In genomic region chr16:89423709-89424260, GRCh38 we compare ENCODE assay signal across 13 cellular contexts.
DNase-seq lines count a peak whose midpoint lies in the region; ATAC-seq and TF ChIP-seq lines count a peak whose summit lies in the region.
"Had no signal": no experiment of that assay in that cellular context is flagged by ENCODE, and none has a peak within 500 bp of the region (broad histone marks: within the 10 kb centered on the region; RNA-seq: fewer than 3 reads in every experiment).

No MANE protein-coding gene starts in this region.

- H3K27me3 ChIP-seq in iPS-15b (ENCODE audit: control insufficient read depth, insufficient read depth, low read length) (no peaks in the 10 kb centered on the region), tibial artery (no peaks in the 10 kb centered on the region)
- H3K27me3 ChIP-seq: BE2C, thyroid gland had no signal

- peak overlapping the region; percentile 73 for H3K27ac Mint-ChIP-seq in activated naive CD4-positive, alpha-beta T cell treated with anti-CD3 and anti-CD28 coated beads, Interleukin-2, amount 50 U/mL, for 24 hours
- H3K27ac Mint-ChIP-seq in T-helper 17 cell, result peak overlapping the region; percentile 92

- H3K27ac ChIP-seq in tibial artery, result peak overlapping the region; percentile 51 to 67
- H3K27ac ChIP-seq: thyroid gland had no signal

- H3K9me3 ChIP-seq in T-helper 17 cell (ENCODE audit: control insufficient read depth, low read length, poor library complexity, severe bottlenecking) (no peaks in the 10 kb centered on the region), iPS-15b (ENCODE audit: control insufficient read depth, insufficient read depth, low read length) (no peaks in the 10 kb centered on the region), tibial artery (no peaks in the 10 kb centered on the region)
- H3K9me3 ChIP-seq: BE2C, thyroid gland had no signal

- H3K36me3 ChIP-seq in iPS-15b (ENCODE audit: control insufficient read depth, insufficient read depth, low read length), result no peaks in the 10 kb centered on the region
- H3K36me3 ChIP-seq in tibial artery, result no peaks in the 10 kb centered on the region
- H3K36me3 ChIP-seq: thyroid gland had no signal

- H3K4me1 Mint-ChIP-seq in activated naive CD4-positive, alpha-beta T cell treated with anti-CD3 and anti-CD28 coated beads, Interleukin-2, amount 50 U/mL, for 24 hours, result peaks cover 76% of the 10 kb centered on the region
- peaks cover 50% of the 10 kb centered on the region for H3K4me1 Mint-ChIP-seq in T-helper 17 cell

- H3K9me3 Mint-ChIP-seq in activated naive CD4-positive, alpha-beta T cell treated with anti-CD3 and anti-CD28 coated beads, Interleukin-2, amount 50 U/mL, for 24 hours, result no peaks in the 10 kb centered on the region
- H3K9me3 Mint-ChIP-seq: activated B cell treated with CpG ODN at 0.5 μM for 24 hours had no signal

- peaks cover 6% of the 10 kb centered on the region for H3K36me3 Mint-ChIP-seq in activated naive CD4-positive, alpha-beta T cell treated with anti-CD3 and anti-CD28 coated beads, Interleukin-2, amount 50 U/mL, for 24 hours
- H3K36me3 Mint-ChIP-seq in T-helper 17 cell (ENCODE audit: low read depth), result peaks cover 3% of the 10 kb centered on the region

- no peak overlapping the region for H3K9ac ChIP-seq in iPS-15b (ENCODE audit: low read depth, low read length)

- intact Hi-C loops in tibial artery (cut with DNase I; ENCODE audit: low total_unique reads), result no loop called here

- peaks cover 22% of the 10 kb centered on the region for H3K4me1 ChIP-seq in iPS-15b (ENCODE audit: control insufficient read depth, insufficient read depth, low read length)
- peaks cover 0 to 43% (median 29%) of the 10 kb centered on the region in 4 donors for H3K4me1 ChIP-seq in tibial artery
- H3K4me1 ChIP-seq: BE2C had no signal

- DNase-seq in activated naive CD4-positive, alpha-beta T cell treated with Interleukin-2 at 50 U/mL for 16 hours, result no peak
- DNase-seq in T-helper 17 cell (no peak), tibial artery (no peak), RPMI8226 (no peak)
- DNase-seq in stimulated activated naive CD4-positive, alpha-beta T cell (lab: John Stamatoyannopoulos, UW), result no peak
- DNase-seq in effector CD8-positive, alpha-beta T cell (lab: John Stamatoyannopoulos, UW), result no peak
- DNase-seq: activated B cell treated with CpG ODN at 0.5 μM for 24 hours, BE2C, HCEC 1CT, NCI-H2081, thyroid gland had no signal

- TF ChIP-seq CTCF in tibial artery (IDR thresholded peaks at IDR 0.05), result no peak

- no peak for ATAC-seq in T-helper 17 cell

- no peak overlapping the region for H3K4me3 Mint-ChIP-seq in activated naive CD4-positive, alpha-beta T cell treated with anti-CD3 and anti-CD28 coated beads, Interleukin-2, amount 50 U/mL, for 24 hours
- peak overlapping the region; percentile 84 for H3K4me3 Mint-ChIP-seq in T-helper 17 cell

- H3K4me3 ChIP-seq in iPS-15b (ENCODE audit: low read depth, low read length) (peak overlapping the region; percentile 2), tibial artery (no peak overlapping the region)
- H3K4me3 ChIP-seq: thyroid gland had no signal

- no peaks in the 10 kb centered on the region for H3K27me3 Mint-ChIP-seq in activated naive CD4-positive, alpha-beta T cell treated with anti-CD3 and anti-CD28 coated beads, Interleukin-2, amount 50 U/mL, for 24 hours
- H3K27me3 Mint-ChIP-seq in T-helper 17 cell, result no peaks in the 10 kb centered on the region
- H3K27me3 Mint-ChIP-seq: activated B cell treated with CpG ODN at 0.5 μM for 24 hours had no signal
